In genomic region chr12:121781751-121782615, GRCh38 we compare ENCODE assay signal across 8 cellular contexts. TPM values are rescaled to one million over a fixed set of nuclear protein-coding genes. Genes with fewer than 3 reads are reported as not detected.
DNase-seq lines count a peak whose midpoint lies in the region; ATAC-seq and TF ChIP-seq lines count a peak whose summit lies in the region.

No MANE protein-coding gene starts in this region.

- H3K9me3 Mint-ChIP-seq in activated T-cell treated with anti-CD3 and anti-CD28 coated beads, Interleukin-2, amount 50 U/mL, for 24 hours: no peaks in the 10 kb centered on the region
- H3K9me3 Mint-ChIP-seq in activated CD8-positive, alpha-beta T cell treated with anti-CD3 and anti-CD28 coated beads, Interleukin-2, amount 10 ng/mL, durations not matched to agents 7 days and 5 days (ENCODE audit: insufficient read depth): no peaks in the 10 kb centered on the region
- peaks cover 0 to 3% of the 10 kb centered on the region in 2 donors for H3K9me3 Mint-ChIP-seq in stimulated activated naive B cell treated with anti-CD40 and anti-IgM and Interleukin-4, amounts not matched to agents 10 μg/mL and 1 μg/mL and 100 μg/mL, for 72 hours

- H3K4me3 Mint-ChIP-seq in activated T-cell treated with anti-CD3 and anti-CD28 coated beads, Interleukin-2, amount 50 U/mL, for 24 hours: peak overlapping the region; percentile 76
- H3K4me3 Mint-ChIP-seq in activated CD8-positive, alpha-beta T cell treated with anti-CD3 and anti-CD28 coated beads, Interleukin-2, amount 10 ng/mL, durations not matched to agents 7 days and 5 days: peak overlapping the region; percentile 55
- H3K4me3 Mint-ChIP-seq in stimulated activated naive B cell treated with anti-CD40 and anti-IgM and Interleukin-4, amounts not matched to agents 10 μg/mL and 1 μg/mL and 100 μg/mL, for 72 hours: peak overlapping the region; percentile 72 to 73

- ATAC-seq in HG03196 (IDR thresholded peaks at IDR 0.05; ENCODE audit: unreplicated experiment): peak; percentile 42
- peak; percentile 36 for ATAC-seq in activated CD8-positive, alpha-beta T cell treated with anti-CD3 and anti-CD28 coated beads, Interleukin-2, amount 10 ng/mL, durations not matched to agents 7 days and 5 days
- ATAC-seq in stimulated activated naive B cell treated with anti-CD40 and anti-IgM and Interleukin-4, amounts not matched to agents 10 μg/mL and 1 μg/mL and 100 μg/mL, for 72 hours (replicated peaks): peak; percentile 84 to 87

- no peak for TF ChIP-seq CTCF in cardiac muscle cell (IDR thresholded peaks at IDR 0.05; ENCODE audit: low read depth, low read length)

- peaks cover 6% of the 10 kb centered on the region for H3K36me3 ChIP-seq in cardiac muscle cell

- peaks cover 66% of the 10 kb centered on the region for H3K4me1 Mint-ChIP-seq in activated T-cell treated with anti-CD3 and anti-CD28 coated beads, Interleukin-2, amount 50 U/mL, for 24 hours (ENCODE audit: low read depth)
- peaks cover 56% of the 10 kb centered on the region for H3K4me1 Mint-ChIP-seq in activated CD8-positive, alpha-beta T cell treated with anti-CD3 and anti-CD28 coated beads, Interleukin-2, amount 10 ng/mL, durations not matched to agents 7 days and 5 days (ENCODE audit: low read depth)
- H3K4me1 Mint-ChIP-seq in stimulated activated naive B cell treated with anti-CD40 and anti-IgM and Interleukin-4, amounts not matched to agents 10 μg/mL and 1 μg/mL and 100 μg/mL, for 72 hours: peaks cover 53 to 91% of the 10 kb centered on the region in 2 donors

- peak overlapping the region; percentile 68 for H3K27ac ChIP-seq in cardiac muscle cell

- H3K4me1 ChIP-seq in cardiac muscle cell (ENCODE audit: low read depth): peaks cover 12% of the 10 kb centered on the region

- DNase-seq in activated T-cell treated with anti-CD3 and anti-CD28 coated beads, Interleukin-2, amount 50 U/mL, for 24 hours: peak; percentile 75
- DNase-seq in activated T-cell treated with anti-CD3 and anti-CD28 coated beads for 4 hours: no peak
- peak; percentile 53 for DNase-seq in activated CD8-positive, alpha-beta T cell treated with anti-CD3 and anti-CD28 coated beads, Interleukin-2, amount 10 ng/mL, durations not matched to agents 7 days and 5 days
- DNase-seq in cardiac muscle cell (ENCODE audit: low read depth in 1 of 2, low spot score in 1 of 2): no peak
- peak; percentile 87 for DNase-seq in stimulated activated naive B cell treated with anti-CD40 and anti-IgM and Interleukin-4, amounts not matched to agents 10 μg/mL and 1 μg/mL and 100 μg/mL, for 72 hours
- no peak for DNase-seq in iPS-NIHi7 (ENCODE audit: extremely low spot score)
- DNase-seq in AG20443 (ENCODE audit: low spot score): no peak

- CTCF ChIA-PET in activated CD8-positive, alpha-beta T cell treated with anti-CD3 and anti-CD28 coated beads, Interleukin-2, amount 10 ng/mL, durations not matched to agents 7 days and 5 days (lab: Charles Lee): interaction anchor here (0.9 to 26.5 kb wide), 5 partner anchors 8 to 107 kb away, joined by 3 to 956 read pairs (median 22); partner anchors contain the start of genes RHOF, SETD1B and TMEM120B

- no peak overlapping the region for H3K4me3 ChIP-seq in cardiac muscle cell

- H3K27ac Mint-ChIP-seq in activated T-cell treated with anti-CD3 and anti-CD28 coated beads, Interleukin-2, amount 50 U/mL, for 24 hours: peak overlapping the region; percentile 99
- peak overlapping the region; percentile 91 for H3K27ac Mint-ChIP-seq in activated CD8-positive, alpha-beta T cell treated with anti-CD3 and anti-CD28 coated beads, Interleukin-2, amount 10 ng/mL, durations not matched to agents 7 days and 5 days
- H3K27ac Mint-ChIP-seq in stimulated activated naive B cell treated with anti-CD40 and anti-IgM and Interleukin-4, amounts not matched to agents 10 μg/mL and 1 μg/mL and 100 μg/mL, for 72 hours: peak overlapping the region; percentile 98

- H3K9me3 ChIP-seq in cardiac muscle cell (ENCODE audit: low read depth): no peaks in the 10 kb centered on the region

- POLR2A ChIA-PET in activated CD8-positive, alpha-beta T cell treated with anti-CD3 and anti-CD28 coated beads, Interleukin-2, amount 10 ng/mL, durations not matched to agents 7 days and 5 days (lab: Charles Lee): interaction anchor here (0.6 to 26.9 kb wide), 7 partner anchors 8 to 106 kb away, joined by 3 to 543 read pairs (median 4); partner anchors contain the start of genes PSMD9, RHOF and SETD1B

- H3K27me3 ChIP-seq in cardiac muscle cell: no peaks in the 10 kb centered on the region

- peaks cover 88% of the 10 kb centered on the region for H3K36me3 Mint-ChIP-seq in activated T-cell treated with anti-CD3 and anti-CD28 coated beads, Interleukin-2, amount 50 U/mL, for 24 hours (ENCODE audit: low read depth)
- peaks cover 59% of the 10 kb centered on the region for H3K36me3 Mint-ChIP-seq in activated CD8-positive, alpha-beta T cell treated with anti-CD3 and anti-CD28 coated beads, Interleukin-2, amount 10 ng/mL, durations not matched to agents 7 days and 5 days (ENCODE audit: low read depth)
- peaks cover 41 to 64% of the 10 kb centered on the region in 2 donors for H3K36me3 Mint-ChIP-seq in stimulated activated naive B cell treated with anti-CD40 and anti-IgM and Interleukin-4, amounts not matched to agents 10 μg/mL and 1 μg/mL and 100 μg/mL, for 72 hours

- no peaks in the 10 kb centered on the region for H3K27me3 Mint-ChIP-seq in activated T-cell treated with anti-CD3 and anti-CD28 coated beads, Interleukin-2, amount 50 U/mL, for 24 hours
- H3K27me3 Mint-ChIP-seq in activated CD8-positive, alpha-beta T cell treated with anti-CD3 and anti-CD28 coated beads, Interleukin-2, amount 10 ng/mL, durations not matched to agents 7 days and 5 days (ENCODE audit: low read depth): no peaks in the 10 kb centered on the region
- no peaks in the 10 kb centered on the region for H3K27me3 Mint-ChIP-seq in stimulated activated naive B cell treated with anti-CD40 and anti-IgM and Interleukin-4, amounts not matched to agents 10 μg/mL and 1 μg/mL and 100 μg/mL, for 72 hours

RNA-seq across cellular contexts. Expression of gene RHOF, which starts 11.5 kb away (rescaled TPM):
- total RNA-seq in activated CD8-positive, alpha-beta T cell treated with anti-CD3 and anti-CD28 coated beads, Interleukin-2, amount 10 ng/mL, durations not matched to agents 7 days and 5 days: 100 to 1,000 TPM; 145 to 154 TPM
- total RNA-seq in cardiac muscle cell: 30.0 and 56.3 TPM in 2 replicates
- 21.5 and 27.4 TPM in 2 replicates for polyA plus RNA-seq in cardiac muscle cell

RNA-seq across cellular contexts. Expression of gene SETD1B, which starts 21.8 kb away (rescaled TPM):
- total RNA-seq in activated CD8-positive, alpha-beta T cell treated with anti-CD3 and anti-CD28 coated beads, Interleukin-2, amount 10 ng/mL, durations not matched to agents 7 days and 5 days: 10 to 100 TPM; 30.0 to 30.9 TPM
- 8.0 and 15.1 TPM in 2 replicates for total RNA-seq in cardiac muscle cell
- 2.4 and 3.8 TPM in 2 replicates for polyA plus RNA-seq in cardiac muscle cell

Comparison
In these comparisons a context has a peak if more than half of its experiments do, and no peak if none do; other contexts are left out.
1. DNase-seq: peak in activated T-cell treated with anti-CD3 and anti-CD28 coated beads, Interleukin-2, amount 50 U/mL, for 24 hours (single experiment), activated CD8-positive, alpha-beta T cell treated with anti-CD3 and anti-CD28 coated beads, Interleukin-2, amount 10 ng/mL, durations not matched to agents 7 days and 5 days (single experiment) and stimulated activated naive B cell treated with anti-CD40 and anti-IgM and Interleukin-4, amounts not matched to agents 10 μg/mL and 1 μg/mL and 100 μg/mL, for 72 hours (single experiment); none in activated T-cell treated with anti-CD3 and anti-CD28 coated beads for 4 hours (single experiment), cardiac muscle cell (0 of 2), iPS-NIHi7 (single experiment) and AG20443 (single experiment).
2. Peak in every context shown above with its lines, with median percentiles within 50 percentile points of each other: H3K27ac Mint-ChIP-seq, H3K4me3 Mint-ChIP-seq and ATAC-seq.